Comparison of ENCODE assay signal across 28 cellular contexts in the genomic region with DNA sequence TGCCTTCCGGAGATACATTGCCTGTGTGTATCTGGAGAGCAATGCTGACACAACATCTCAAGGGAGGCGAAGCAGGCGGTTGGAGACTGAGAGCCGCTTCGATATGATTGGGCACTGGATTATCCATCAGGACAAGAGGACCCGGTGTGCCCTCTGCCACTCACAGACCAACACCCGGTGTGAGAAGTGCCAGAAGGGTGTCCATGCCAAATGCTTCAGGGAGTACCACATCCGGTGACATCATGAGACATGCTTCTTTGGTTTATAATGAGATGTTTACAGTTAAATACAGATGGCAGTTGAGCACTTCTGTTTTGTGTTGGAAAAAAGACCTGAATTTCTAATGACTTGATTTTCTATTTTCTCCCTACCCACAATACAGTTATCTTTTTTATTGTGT. TPM values are rescaled to one million over a fixed set of nuclear protein-coding genes. Genes with fewer than 3 reads are reported as not detected.
A peak's percentile ranks its signal among the peaks of the same experiment; 100 is the strongest.
DNase-seq lines count a peak whose midpoint lies in the region; TF ChIP-seq lines count a peak whose summit lies in the region.
"Had no signal": no experiment of that assay in that cellular context is flagged by ENCODE, and none has a peak within 500 bp of the region (broad histone marks: within the 10 kb centered on the region; RNA-seq: fewer than 3 reads in every experiment).

No MANE protein-coding gene starts in this region.

- H3K36me3 Mint-ChIP-seq in HFFc6 (ENCODE audit: low read depth): peaks cover 30% of the 10 kb centered on the region

- H3K4me1 Mint-ChIP-seq in HFFc6 (ENCODE audit: low read depth): peaks cover 2% of the 10 kb centered on the region

- no peaks in the 10 kb centered on the region for H3K27me3 ChIP-seq in SJCRH30
- H3K27me3 ChIP-seq: BLaER1 treated with 17β-estradiol and CSF1 and Interleukin-3, amounts not matched to agents 10 nM and 100 nM; dorsolateral prefrontal cortex; testis had no signal

- no peaks in the 10 kb centered on the region for H3K27me3 Mint-ChIP-seq in HFFc6 (ENCODE audit: insufficient read depth)
- H3K27me3 Mint-ChIP-seq: activated CD4-positive, alpha-beta T cell treated with anti-CD3 and anti-CD28 coated beads, Interleukin-2, amount 10 ng/mL, durations not matched to agents 24 days and 14 days; activated T-cell treated with anti-CD3 and anti-CD28 coated beads, Interleukin-2, amount 50 U/mL, for 24 hours; naive thymus-derived CD4-positive, alpha-beta T cell had no signal

- H3K27ac ChIP-seq in SJCRH30 (no peak overlapping the region), caudate nucleus (ENCODE audit: low read depth, low read length) (no peak overlapping the region)
- H3K27ac ChIP-seq: BLaER1 treated with 17β-estradiol and CSF1 and Interleukin-3, amounts not matched to agents 10 nM and 100 nM; prostate gland; testis; WERI-Rb-1 had no signal

- no peaks in the 10 kb centered on the region; the same call in 1 of the 2 replicates for H3K36me3 ChIP-seq in SJCRH30
- H3K36me3 ChIP-seq: prostate gland had no signal

- no peaks in the 10 kb centered on the region for H3K9me3 ChIP-seq in SJCRH30 (replicated peaks)
- H3K9me3 ChIP-seq: BLaER1 treated with 17β-estradiol and CSF1 and Interleukin-3, amounts not matched to agents 10 nM and 100 nM; prostate gland; testis had no signal

- DNase-seq in DMS153 treated with DMSO at 0.1 percent for 48 hours (lab: John Stamatoyannopoulos, UW; ENCODE audit: unreplicated experiment) (peak; percentile 41), ELR (ENCODE audit: low read depth) (peak; percentile 47), NCI-H1694 treated with DMSO at 0.1 percent for 48 hours (lab: John Stamatoyannopoulos, UW) (peak; percentile 41), SHP77 (lab: John Stamatoyannopoulos, UW) (peak; percentile 15 to 63), SJCRH30 (no peak), NCI-H146 treated with DMSO at 0.1 percent for 48 hours (lab: John Stamatoyannopoulos, UW; ENCODE audit: unreplicated experiment) (no peak), caudate nucleus (lab: John Stamatoyannopoulos, UW) (no peak), HFFc6 (no peak)
- DNase-seq: activated CD4-positive, alpha-beta T cell treated with anti-CD3 and anti-CD28 coated beads, Interleukin-2, amount 10 ng/mL, durations not matched to agents 24 days and 14 days; activated gamma-delta T cell; activated T-cell treated with anti-CD3 and anti-CD28 coated beads, Interleukin-2, amount 50 U/mL, for 24 hours; cerebellar nuclear complex; dorsolateral prefrontal cortex; H7; naive thymus-derived CD4-positive, alpha-beta T cell; NCI-H1417; NCI-H226; NCI-H774; nucleus accumbens; OCI-M1; Right ventricle myocardium superior; stimulated activated naive CD8-positive, alpha-beta T cell treated with anti-CD3 and anti-CD28 coated beads, Interleukin-15, Interleukin-2, amounts not matched to agents 100 U/mL and 50 U/mL, for 24 hours; T1000; testis; WERI-Rb-1 had no signal

- no peak for TF ChIP-seq CTCF in HFFc6 (IDR thresholded peaks at IDR 0.05)

- no peaks in the 10 kb centered on the region for H3K4me1 ChIP-seq in SJCRH30
- H3K4me1 ChIP-seq: prostate gland, testis had no signal

- no peak overlapping the region for H3K4me3 ChIP-seq in SJCRH30
- H3K4me3 ChIP-seq: BLaER1 treated with 17β-estradiol and CSF1 and Interleukin-3, amounts not matched to agents 10 nM and 100 nM; dorsolateral prefrontal cortex; prostate gland; testis had no signal

- no peaks in the 10 kb centered on the region for H3K9me3 Mint-ChIP-seq in HFFc6
- H3K9me3 Mint-ChIP-seq: activated CD4-positive, alpha-beta T cell treated with anti-CD3 and anti-CD28 coated beads, Interleukin-2, amount 10 ng/mL, durations not matched to agents 24 days and 14 days; activated T-cell treated with anti-CD3 and anti-CD28 coated beads, Interleukin-2, amount 50 U/mL, for 24 hours; naive thymus-derived CD4-positive, alpha-beta T cell had no signal

- no peak overlapping the region for H3K4me3 Mint-ChIP-seq in HFFc6
- H3K4me3 Mint-ChIP-seq: activated CD4-positive, alpha-beta T cell treated with anti-CD3 and anti-CD28 coated beads, Interleukin-2, amount 10 ng/mL, durations not matched to agents 24 days and 14 days; activated T-cell treated with anti-CD3 and anti-CD28 coated beads, Interleukin-2, amount 50 U/mL, for 24 hours; mesothelial cell of epicardium; naive thymus-derived CD4-positive, alpha-beta T cell had no signal

- H3K27ac Mint-ChIP-seq in HFFc6: no peak overlapping the region
- H3K27ac Mint-ChIP-seq: activated CD4-positive, alpha-beta T cell treated with anti-CD3 and anti-CD28 coated beads, Interleukin-2, amount 10 ng/mL, durations not matched to agents 24 days and 14 days; activated T-cell treated with anti-CD3 and anti-CD28 coated beads, Interleukin-2, amount 50 U/mL, for 24 hours; mesothelial cell of epicardium; naive thymus-derived CD4-positive, alpha-beta T cell had no signal

RNA-seq across cellular contexts. Expression of a gene that starts 12.1 kb away (rescaled TPM):
- 4.9 and 5.6 TPM in 2 replicates for total RNA-seq in SJCRH30 (2014; rRNA removed; shearing (Covaris generic))
- total RNA-seq in HFFc6 (2021; fragmentation: NEBNext Ultra II Directional; extraction: Animal tissue kit (Norgen Biotek cat#: 25700)): 1 to 10 TPM; 3.4 to 4.7 (median 3.6) TPM

RNA-seq across cellular contexts. Expression of a gene that starts 59.2 kb away (rescaled TPM):
- 17.2 and 26.4 TPM in 2 replicates for total RNA-seq in SJCRH30 (2014; rRNA removed; shearing (Covaris generic))
- total RNA-seq in HFFc6 (2021; fragmentation: NEBNext Ultra II Directional; extraction: Animal tissue kit (Norgen Biotek cat#: 25700)): 10 to 100 TPM; 18.4 to 28.9 (median 21.1) TPM

Comparison
In these comparisons a context has a peak if more than half of its experiments do, and no peak if none do; other contexts are left out.
1. DNase-seq: peak in DMS153 treated with DMSO at 0.1 percent for 48 hours (single experiment), ELR (single experiment), NCI-H1694 treated with DMSO at 0.1 percent for 48 hours (single experiment) and SHP77 (2 of 2); none in SJCRH30 (0 of 2), NCI-H146 treated with DMSO at 0.1 percent for 48 hours (single experiment), caudate nucleus (0 of 61) and HFFc6 (single experiment).